ENCODE assay signal across 1 cellular context in the genomic region with DNA sequence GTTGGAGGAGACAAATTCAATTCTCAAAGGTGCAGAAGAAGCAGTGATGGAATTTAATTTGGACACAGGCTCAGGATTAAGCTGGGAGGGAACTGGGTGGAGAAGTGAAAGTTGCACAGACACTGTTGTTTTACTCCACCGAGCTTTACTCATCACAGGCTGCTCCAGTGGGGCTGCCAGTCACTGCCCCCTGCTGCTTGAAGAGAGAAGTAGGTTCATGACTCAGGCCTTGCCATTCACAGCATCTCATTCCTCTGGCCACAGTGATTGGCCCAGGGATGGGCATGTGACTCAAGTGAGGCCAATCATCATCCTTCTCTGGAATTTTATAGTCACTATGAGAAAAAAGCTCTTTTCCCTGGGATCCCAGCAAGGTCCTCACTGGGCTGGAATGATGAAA.
TF ChIP-seq lines count a peak whose summit lies in the region.

No MANE protein-coding gene starts in this region.

TF ChIP-seq in H1, 55 proteins besides CTCF, POLR2A, EP300 and RAD21 (continued from another document):
- TF ChIP-seq TBP (IDR thresholded peaks at IDR 0.05; ENCODE audit: low read depth, low read length) (no peak), POLR2AphosphoS5 (IDR thresholded peaks at IDR 0.05; ENCODE audit: low read depth, low read length) (no peak), ATF3 (IDR thresholded peaks at IDR 0.05; ENCODE audit: insufficient read depth, low read depth, low read length) (peak; percentile 38; the same call in 1 of the 2 replicates), JUND (IDR thresholded peaks at IDR 0.05; ENCODE audit: low read length) (0 out of 2 replicates have a peak, but pooled peaks have one; percentile 16), ASH2L (IDR thresholded peaks at IDR 0.05; ENCODE audit: low read length) (no peak), SRF (IDR thresholded peaks at IDR 0.05; ENCODE audit: low read depth, low read length) (no peak), GTF2F1 (IDR thresholded peaks at IDR 0.05; ENCODE audit: borderline replicate concordance, low read depth, low read length) (no peak)
